Comparison of ENCODE assay signal across 18 cellular contexts in the genomic region with DNA sequence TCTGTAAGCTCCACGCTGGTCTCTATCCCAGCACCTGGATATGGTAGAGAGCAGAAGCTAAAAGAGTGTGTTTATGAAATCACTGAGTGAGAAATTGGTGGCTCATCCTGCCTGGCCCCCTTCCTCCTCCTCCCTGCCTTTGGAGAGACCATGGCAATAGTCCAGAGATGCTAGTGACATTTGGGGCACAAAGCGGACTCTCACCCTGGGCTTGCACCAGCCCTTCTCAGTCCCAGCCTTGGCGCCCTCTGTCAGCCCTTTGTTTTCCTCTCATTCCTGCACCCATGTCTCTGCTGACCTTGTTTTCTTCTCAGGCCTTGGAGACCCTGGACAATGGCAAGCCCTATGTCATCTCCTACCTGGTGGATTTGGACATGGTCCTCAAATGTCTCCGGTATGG. TPM values are rescaled to one million over a fixed set of nuclear protein-coding genes. Genes with fewer than 3 reads are reported as not detected.
A peak's percentile ranks its signal among the peaks of the same experiment; 100 is the strongest.
DNase-seq lines count a peak whose midpoint lies in the region; ATAC-seq and TF ChIP-seq lines count a peak whose summit lies in the region.
"Had no signal": no experiment of that assay in that cellular context is flagged by ENCODE, and none has a peak within 500 bp of the region (broad histone marks: within the 10 kb centered on the region; RNA-seq: fewer than 3 reads in every experiment).

No MANE protein-coding gene starts in this region.

- no peaks in the 10 kb centered on the region for H3K36me3 ChIP-seq in ACC112 (ENCODE audit: insufficient read depth, low read length)
- H3K36me3 ChIP-seq in body of pancreas (replicated peaks in 1 of 2; ENCODE audit: insufficient read depth in 1 of 2, low read depth in 2 of 2): peaks cover 0 to 18% of the 10 kb centered on the region in 2 donors
- H3K36me3 ChIP-seq in neuronal stem cell (replicated peaks in 1 of 2; ENCODE audit: control insufficient read depth in 2 of 2, insufficient read depth in 2 of 2, low read length in 2 of 2): peaks cover 27 to 40% of the 10 kb centered on the region in 2 donors

- H3K36me3 Mint-ChIP-seq in natural killer cell: no peaks in the 10 kb centered on the region

- no peak overlapping the region for H3K4ac ChIP-seq in neuronal stem cell (ENCODE audit: low read length)

- ATAC-seq in body of pancreas (no peak), left lobe of liver (peak; percentile 41), natural killer cell (no peak)
- ATAC-seq: GM12878, HCT116 had no signal

- no peak overlapping the region for H2AK5ac ChIP-seq in neuronal stem cell (ENCODE audit: low read depth, low read length)

- peaks cover 5% of the 10 kb centered on the region in 2 donors for H3K4me1 Mint-ChIP-seq in natural killer cell
- H3K4me1 Mint-ChIP-seq: CD4-positive, CD25-positive, alpha-beta regulatory T cell had no signal

- peak overlapping the region; percentile 24; the same call in 1 of the 2 replicates for H3K27ac ChIP-seq in ACC112 (ENCODE audit: low read depth, low read length)
- peak overlapping the region in 3 of 4 donors; percentile 23 to 69 (median 48) for H3K27ac ChIP-seq in body of pancreas
- no peak overlapping the region for H3K27ac ChIP-seq in neuronal stem cell (replicated peaks; ENCODE audit: low read length)
- H3K27ac ChIP-seq: BLaER1 treated with 17β-estradiol and CSF1 and Interleukin-3, amounts not matched to agents 10 nM and 100 nM; HL-60 had no signal

- H3K27ac Mint-ChIP-seq in natural killer cell: no peak overlapping the region
- H3K27ac Mint-ChIP-seq: CD4-positive, CD25-positive, alpha-beta regulatory T cell had no signal

- no peaks in the 10 kb centered on the region for H3K27me3 Mint-ChIP-seq in natural killer cell (ENCODE audit: low read depth in 2 of 2)
- H3K27me3 Mint-ChIP-seq: CD4-positive, CD25-positive, alpha-beta regulatory T cell had no signal

- H3K4me3 ChIP-seq in ACC112 (ENCODE audit: low read depth, low read length): no peak overlapping the region
- no peak overlapping the region for H3K4me3 ChIP-seq in body of pancreas
- no peak overlapping the region for H3K4me3 ChIP-seq in neuronal stem cell (ENCODE audit: low read length in 2 of 2)
- H3K4me3 ChIP-seq: BLaER1 treated with 17β-estradiol and CSF1 and Interleukin-3, amounts not matched to agents 10 nM and 100 nM; GM12878 had no signal

- H3K27me3 ChIP-seq in ACC112 (ENCODE audit: insufficient read depth, low read length): no peaks in the 10 kb centered on the region
- no peaks in the 10 kb centered on the region for H3K27me3 ChIP-seq in body of pancreas
- H3K27me3 ChIP-seq in neuronal stem cell (ENCODE audit: control insufficient read depth in 3 of 3, insufficient read depth in 3 of 3, low read depth in 1 of 3, low read length in 3 of 3): no peaks in the 10 kb centered on the region
- H3K27me3 ChIP-seq: BLaER1 treated with 17β-estradiol and CSF1 and Interleukin-3, amounts not matched to agents 10 nM and 100 nM had no signal

- H3K9me3 ChIP-seq in body of pancreas (no peaks in the 10 kb centered on the region), neuronal stem cell (replicated peaks in 1 of 2; ENCODE audit: control insufficient read depth in 2 of 2, insufficient read depth in 1 of 2, low read depth in 1 of 2, low read length in 2 of 2) (peaks cover 7 to 10% of the 10 kb centered on the region in 2 donors)

- no peak overlapping the region for H4K8ac ChIP-seq in neuronal stem cell (ENCODE audit: low read depth, low read length)

- WGBS in body of pancreas, 2 donors: 98 to 100% methylated on average over 4 of the region's 4 CpGs
- no CpG with 5 or more reads among the region's 4 CpGs for WGBS in neuronal stem cell (ENCODE audit: extremely low coverage in 2 of 2, insufficient read length in 2 of 2, insufficient replicate concordance in 1 of 2), 2 donors

- no peak overlapping the region for H2BK120ac ChIP-seq in neuronal stem cell (ENCODE audit: low read depth, low read length)

- H3K4me1 ChIP-seq in ACC112 (ENCODE audit: control insufficient read depth, insufficient read depth, low read length, unreplicated experiment) (peaks cover 4% of the 10 kb centered on the region), body of pancreas (peaks cover 56% of the 10 kb centered on the region), neuronal stem cell (ENCODE audit: control insufficient read depth in 2 of 2, insufficient read depth in 1 of 2, low read depth in 1 of 2, low read length in 2 of 2) (no peaks in the 10 kb centered on the region)

- H2BK5ac ChIP-seq in neuronal stem cell (ENCODE audit: low read length): no peak overlapping the region

- no peak overlapping the region for H3K14ac ChIP-seq in neuronal stem cell (ENCODE audit: low read length)

- no peak overlapping the region for H4K91ac ChIP-seq in neuronal stem cell (ENCODE audit: low read depth, low read length, poor library complexity)

- H3K79me2 ChIP-seq in ACC112 (ENCODE audit: control insufficient read depth, insufficient read depth, low read length, unreplicated experiment): no peaks in the 10 kb centered on the region

- no peak overlapping the region for H3K4me2 ChIP-seq in neuronal stem cell (ENCODE audit: insufficient read depth, low read length, poor library complexity, severe bottlenecking)
- H3K4me2 ChIP-seq: BLaER1 treated with 17β-estradiol and CSF1 and Interleukin-3, amounts not matched to agents 10 nM and 100 nM had no signal

- H2BK15ac ChIP-seq in neuronal stem cell (ENCODE audit: low read length): no peak overlapping the region

- peak overlapping the region; percentile 43 for H3K23ac ChIP-seq in neuronal stem cell (ENCODE audit: low read depth, low read length, poor library complexity)

- no peak overlapping the region for H3K9ac ChIP-seq in neuronal stem cell (ENCODE audit: low read depth, low read length, poor library complexity)
- H3K9ac ChIP-seq: BLaER1 treated with 17β-estradiol and CSF1 and Interleukin-3, amounts not matched to agents 10 nM and 100 nM had no signal

- no peak overlapping the region for H3K18ac ChIP-seq in neuronal stem cell (ENCODE audit: low read length)

- H3K79me1 ChIP-seq in neuronal stem cell (ENCODE audit: low read depth, low read length): peaks cover 8% of the 10 kb centered on the region

- no peak for TF ChIP-seq POLR2A in body of pancreas (IDR thresholded peaks at IDR 0.05)

- H3K9me3 Mint-ChIP-seq in natural killer cell: no peaks in the 10 kb centered on the region

- intact Hi-C loops in body of pancreas (cut with DNase I): no loop called here
- intact Hi-C loops in natural killer cell (cut with micrococcal nuclease): no loop called here

- no peak for DNase-seq in body of pancreas
- peak; percentile 79 for DNase-seq in left lobe of liver (ENCODE audit: low spot score)
- DNase-seq in neuronal stem cell (ENCODE audit: low spot score): no peak
- no peak for DNase-seq in NOMO-1 treated with DMSO at 0.1 percent for 48 hours (lab: John Stamatoyannopoulos, UW; ENCODE audit: unreplicated experiment)
- DNase-seq in SK-N-DZ (ENCODE audit: low spot score): no peak
- no peak for DNase-seq in NCI-H1092 (lab: John Stamatoyannopoulos, UW)
- DNase-seq in natural killer cell: no peak
- DNase-seq: 8988T; ACHN; Calu3; CD4-positive, CD25-positive, alpha-beta regulatory T cell; DMS 273 treated with DMSO at 0.1 percent for 48 hours; DMS79 had no signal

- TF ChIP-seq CTCF in body of pancreas (IDR thresholded peaks at IDR 0.05) (no peak), natural killer cell (IDR thresholded peaks at IDR 0.05) (no peak)

- H2BK12ac ChIP-seq in neuronal stem cell (ENCODE audit: low read length): no peak overlapping the region

- no peak overlapping the region for H2AFZ ChIP-seq in ACC112 (ENCODE audit: low read length, unreplicated experiment)
- H2AFZ ChIP-seq in neuronal stem cell (ENCODE audit: low read length): no peak overlapping the region

- no peak overlapping the region for H3K4me3 Mint-ChIP-seq in natural killer cell
- H3K4me3 Mint-ChIP-seq: CD4-positive, CD25-positive, alpha-beta regulatory T cell had no signal

RNA-seq across cellular contexts. Expression of a gene that starts 18.2 kb away (rescaled TPM):
- total RNA-seq in body of pancreas (10 to 100 TPM; 48.8 to 57.3 TPM), left lobe of liver (1,121 TPM), natural killer cell (1 to 10 TPM; 2.6 to 8.2 (median 3.8) TPM)
- 29.8 TPM for polyA plus RNA-seq in neuronal stem cell (2013, experiment 1 of 2)
- 30.2 TPM for polyA plus RNA-seq in neuronal stem cell (2013, experiment 2 of 2)
- 87.1 and 96.7 TPM in 2 replicates for polyA plus RNA-seq in SK-N-DZ (2014; cell fraction: cytosol; rRNA removed)
- 26.2 and 64.6 TPM in 2 replicates for polyA plus RNA-seq in SK-N-DZ (2014; cell fraction: nucleus; rRNA removed)

RNA-seq across cellular contexts. Expression of a gene that starts 57.1 kb away (rescaled TPM):
- 10 to 100 TPM; 17.1 to 43.2 TPM for total RNA-seq in body of pancreas
- total RNA-seq in left lobe of liver: 19.3 TPM
- polyA plus RNA-seq in neuronal stem cell (2013, experiment 1 of 2): 29.4 TPM
- polyA plus RNA-seq in neuronal stem cell (2013, experiment 2 of 2): 29.3 TPM
- 81.5 and 123 TPM in 2 replicates for polyA plus RNA-seq in SK-N-DZ (2014; cell fraction: cytosol; rRNA removed)
- polyA plus RNA-seq in SK-N-DZ (2014; cell fraction: nucleus; rRNA removed): 120 and 128 TPM in 2 replicates
- total RNA-seq in natural killer cell: 10 to 100 TPM; 54.8 to 64.9 (median 63.5) TPM

Comparison
In these comparisons a context has a peak if more than half of its experiments do, and no peak if none do; other contexts are left out.
1. RNA of a gene that starts 18.2 kb away (total RNA-seq): 1,121 TPM in left lobe of liver (single experiment); 48.8 to 57.3 TPM in body of pancreas and 2.6 to 8.2 TPM in natural killer cell; every median in the first group is over 10 times any median in the second.